In genomic region chr18:23855721-23856120, GRCh38 we compare ENCODE assay signal across 1 cellular context.
TF ChIP-seq lines count a peak whose summit lies in the region.

No MANE protein-coding gene starts in this region.

TF ChIP-seq in IMR-90, 13 proteins besides CTCF, POLR2A, EP300 and RAD21:
- TF ChIP-seq MAZ (IDR thresholded peaks at IDR 0.05; ENCODE audit: borderline replicate concordance, low read depth, low read length): no peak
- TF ChIP-seq BHLHE40 (IDR thresholded peaks at IDR 0.05; ENCODE audit: low read depth, low read length): no peak
- TF ChIP-seq MXI1 (IDR thresholded peaks at IDR 0.05; ENCODE audit: borderline replicate concordance, low read depth, low read length): no peak
- TF ChIP-seq MAFK (IDR thresholded peaks at IDR 0.05; ENCODE audit: low read depth, low read length): peak; percentile 52; the same call in 1 of the 2 replicates
- no peak for TF ChIP-seq SMC3 (IDR thresholded peaks at IDR 0.05; ENCODE audit: low read depth, low read length)
- TF ChIP-seq NFE2L2 (IDR thresholded peaks at IDR 0.05; ENCODE audit: low read depth, low read length): no peak
